ENCODE assay signal across 1 cellular context in the genomic region with DNA sequence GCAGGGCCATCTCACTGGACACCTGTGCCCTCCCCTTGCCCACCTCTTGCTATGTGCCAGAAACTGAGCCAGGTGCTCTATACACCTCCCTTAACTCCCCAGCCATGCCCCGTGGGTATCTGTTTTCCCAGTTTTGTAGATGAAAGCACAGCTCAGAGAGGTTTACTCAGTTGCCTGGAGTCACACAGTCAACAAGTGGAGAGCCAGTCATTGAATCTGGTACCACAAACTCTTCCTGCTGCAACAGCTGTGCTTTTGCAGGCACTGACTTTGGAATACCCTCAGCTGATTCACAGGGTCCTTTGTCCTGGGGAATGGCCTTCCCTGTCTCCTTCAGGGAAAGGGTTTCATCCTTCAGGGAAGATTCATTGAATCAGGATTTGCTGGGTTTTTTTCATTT.
TF ChIP-seq lines count a peak whose summit lies in the region.

No MANE protein-coding gene starts in this region.

TF ChIP-seq in H1, 55 proteins besides CTCF, POLR2A, EP300 and RAD21:
- TF ChIP-seq CHD2 (IDR thresholded peaks at IDR 0.05; ENCODE audit: low read length) (no peak), KDM1A (IDR thresholded peaks at IDR 0.05; ENCODE audit: borderline replicate concordance, low read length) (peak; percentile 67; the same call in 1 of the 2 replicates)
TF ChIP-seq in H1: peak in this region for 1.
